In the genomic region with DNA sequence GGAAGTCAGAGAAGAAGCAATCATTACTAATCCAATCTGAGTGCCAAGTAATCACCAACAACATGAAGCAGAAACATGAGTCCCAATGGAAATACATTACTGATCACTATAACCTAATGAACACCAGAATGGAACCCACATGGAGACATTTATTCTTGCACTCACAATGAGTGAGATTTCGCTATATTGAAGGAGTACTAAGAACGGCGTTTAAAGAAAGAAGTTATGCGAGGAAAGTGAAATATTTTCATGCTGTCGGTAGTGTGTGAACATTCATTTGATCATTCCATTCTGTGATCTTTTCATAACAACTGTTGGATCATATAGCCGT, we compare ENCODE assay signal across 28 cellular contexts.
"Had no signal": no experiment of that assay in that cellular context is flagged by ENCODE, and none has a peak within 500 bp of the region (broad histone marks: within the 10 kb centered on the region; RNA-seq: fewer than 3 reads in every experiment).

No MANE protein-coding gene starts in this region.

- H3K9me3 ChIP-seq: ascending aorta, SJCRH30 had no signal

- ATAC-seq: activated naive CD4-positive, alpha-beta T cell treated with anti-CD3 and anti-CD28 coated beads, Interleukin-2, amount 50 U/mL, for 72 hours; activated naive CD8-positive, alpha-beta T cell treated with anti-CD3 and anti-CD28 coated beads, Interleukin-2, amount 50 U/mL, for 24 hours; activated T-cell treated with anti-CD3 and anti-CD28 coated beads, Interleukin-2, amount 50 U/mL, for 4 hours; Panc1; Right ventricle myocardium inferior; T-helper 17 cell; WTC11 had no signal

- H3K4me1 ChIP-seq: ascending aorta had no signal

- H3K4me3 ChIP-seq: ascending aorta, SJCRH30 had no signal

- H3K36me3 Mint-ChIP-seq: activated CD4-positive, alpha-beta memory T cell treated with anti-CD3 and anti-CD28 coated beads for 36 hours; activated naive CD4-positive, alpha-beta T cell treated with anti-CD3 and anti-CD28 coated beads, Interleukin-2, amount 50 U/mL, for 72 hours; brain; WTC11 had no signal

- DNase-seq: activated CD4-positive, alpha-beta memory T cell treated with anti-CD3 and anti-CD28 coated beads for 36 hours; activated CD4-positive, alpha-beta T cell treated with anti-CD3 and anti-CD28 coated beads for 48 hours; activated CD4-positive, CD25-positive, alpha-beta regulatory T cell treated with anti-CD3 and anti-CD28 coated beads, Interleukin-2, amount 50 U/mL, for 72 hours; activated CD8-positive, alpha-beta memory T cell treated with anti-CD3 and anti-CD28 coated beads for 24 hours; activated effector memory CD4-positive, alpha-beta T cell treated with anti-CD3 and anti-CD28 coated beads, Interleukin-2, amount 50 U/mL, for 16 hours; activated naive CD4-positive, alpha-beta T cell treated with Interleukin-2 at 50 U/mL for 16 hours; activated naive CD8-positive, alpha-beta T cell treated with anti-CD3 and anti-CD28 coated beads, Interleukin-2, amount 50 U/mL, for 24 hours; activated T-cell treated with anti-CD3 and anti-CD28 coated beads, Interleukin-2, amount 50 U/mL, for 4 hours; amniotic stem cell; Karpas-422; MM.1S; NCI-H1105 treated with DMSO at 0.1 percent for 48 hours; NCI-H1436 treated with DMSO at 0.1 percent for 48 hours; NCI-H187; NCI-H510A treated with DMSO at 0.1 percent for 48 hours; NK-92 treated with Interleukin-12 subunit alpha and Interleukin-12 subunit beta, amount 100 ng/mL, for 24 hours; OCI-M1; RPMI8226; T-helper 17 cell; T-helper 9 cell had no signal

- H3K27me3 ChIP-seq: ascending aorta, SJCRH30 had no signal

- H3K27me3 Mint-ChIP-seq: activated naive CD8-positive, alpha-beta T cell treated with anti-CD3 and anti-CD28 coated beads, Interleukin-2, amount 50 U/mL, for 24 hours had no signal

- H3K4me3 Mint-ChIP-seq: activated CD4-positive, alpha-beta memory T cell treated with anti-CD3 and anti-CD28 coated beads for 36 hours; activated naive CD8-positive, alpha-beta T cell treated with anti-CD3 and anti-CD28 coated beads, Interleukin-2, amount 50 U/mL, for 24 hours; activated T-cell treated with anti-CD3 and anti-CD28 coated beads, Interleukin-2, amount 50 U/mL, for 4 hours; central memory CD8-positive, alpha-beta T cell; T-helper 17 cell; WTC11 had no signal

- H3K27ac Mint-ChIP-seq: activated CD4-positive, alpha-beta memory T cell treated with anti-CD3 and anti-CD28 coated beads for 36 hours; activated naive CD4-positive, alpha-beta T cell treated with anti-CD3 and anti-CD28 coated beads, Interleukin-2, amount 50 U/mL, for 72 hours; activated naive CD8-positive, alpha-beta T cell treated with anti-CD3 and anti-CD28 coated beads, Interleukin-2, amount 50 U/mL, for 24 hours; T-helper 17 cell; WTC11 had no signal

- H3K27ac ChIP-seq: ascending aorta, SJCRH30 had no signal

- H3K36me3 ChIP-seq: ascending aorta, SJCRH30 had no signal

- H3K9me3 Mint-ChIP-seq: activated CD4-positive, alpha-beta memory T cell treated with anti-CD3 and anti-CD28 coated beads for 36 hours; activated naive CD4-positive, alpha-beta T cell treated with anti-CD3 and anti-CD28 coated beads, Interleukin-2, amount 50 U/mL, for 72 hours; activated naive CD8-positive, alpha-beta T cell treated with anti-CD3 and anti-CD28 coated beads, Interleukin-2, amount 50 U/mL, for 24 hours; activated T-cell treated with anti-CD3 and anti-CD28 coated beads, Interleukin-2, amount 50 U/mL, for 4 hours; central memory CD8-positive, alpha-beta T cell had no signal

- H3K4me1 Mint-ChIP-seq: activated naive CD8-positive, alpha-beta T cell treated with anti-CD3 and anti-CD28 coated beads, Interleukin-2, amount 50 U/mL, for 24 hours; central memory CD8-positive, alpha-beta T cell; T-helper 17 cell had no signal
